In the genomic region with DNA sequence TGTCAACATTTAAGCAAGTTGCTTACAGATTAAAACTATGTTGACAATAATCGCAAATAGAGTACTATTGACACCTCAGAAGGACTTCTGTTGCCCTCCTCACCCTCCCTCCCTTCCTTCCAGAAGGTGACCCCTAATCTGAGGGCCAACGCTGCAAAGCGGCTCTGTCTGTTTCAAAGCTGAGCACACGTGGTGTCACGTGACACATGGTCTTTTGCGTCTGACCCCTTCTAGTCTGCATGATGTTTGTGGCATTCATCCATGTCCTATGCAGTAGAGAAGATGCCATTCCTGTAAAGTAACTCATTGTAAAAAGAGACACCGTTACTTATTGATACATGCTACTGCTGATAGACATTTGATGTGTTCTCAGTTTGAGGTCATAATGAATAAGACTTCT, we compare ENCODE assay signal across 23 cellular contexts.
DNase-seq lines count a peak whose midpoint lies in the region; ATAC-seq and TF ChIP-seq lines count a peak whose summit lies in the region.
"Had no signal": no experiment of that assay in that cellular context is flagged by ENCODE, and none has a peak within 500 bp of the region (broad histone marks: within the 10 kb centered on the region; RNA-seq: fewer than 3 reads in every experiment).

No MANE protein-coding gene starts in this region.

- H2BK5ac ChIP-seq in IMR-90 (ENCODE audit: low read depth, low read length, poor library complexity, severe bottlenecking): peak overlapping the region; percentile 98

- ATAC-seq in IMR-90 (ENCODE audit: low read depth) (no peak), thoracic aorta (ENCODE audit: insufficient number of reproducible peaks, low FRiP score, low read depth) (no peak), GM21723 (IDR thresholded peaks at IDR 0.05; ENCODE audit: unreplicated experiment) (no peak), HG03469 (IDR thresholded peaks at IDR 0.05; ENCODE audit: unreplicated experiment) (no peak)
- ATAC-seq: activated naive CD8-positive, alpha-beta T cell treated with anti-CD3 and anti-CD28 coated beads, Interleukin-2, amount 50 U/mL, for 24 hours had no signal

- peak overlapping the region; percentile 58 to 81; a peak in 3 of 4 replicates for H4K8ac ChIP-seq in IMR-90 (ENCODE audit: low read depth in 2 of 2, low read length in 2 of 2)

- in situ Hi-C loops in IMR-90 (cut with MboI; ENCODE audit: low sequenced_read_pairs): no loop called here

- H3K4ac ChIP-seq in IMR-90 (ENCODE audit: low read depth, low read length): peak overlapping the region; percentile 96

- no peaks in the 10 kb centered on the region for H3K9me3 Mint-ChIP-seq in activated CD4-positive, alpha-beta T cell treated with anti-CD3 and anti-CD28 coated beads, Interleukin-2, amount 10 ng/mL, durations not matched to agents 24 days and 14 days
- H3K9me3 Mint-ChIP-seq: activated naive CD8-positive, alpha-beta T cell treated with anti-CD3 and anti-CD28 coated beads, Interleukin-2, amount 50 U/mL, for 24 hours; activated T-helper 2 cell treated with anti-CD3 and anti-CD28 coated beads, Interferon-gamma antibody, Interleukin-2, Interleukin-4, amounts not matched to agents 10 μg/mL and 5 μg/mL and 100 μg/mL, durations not matched to agents 14 hours and 24 hours and 36 hours had no signal

- TF ChIP-seq RAD21 in IMR-90 (IDR thresholded peaks at IDR 0.05; ENCODE audit: low read length): no peak

- peak overlapping the region; percentile 89 for H3K14ac ChIP-seq in IMR-90 (replicated peaks; ENCODE audit: low read depth, low read length)

- H3K9ac ChIP-seq in IMR-90 (ENCODE audit: low read depth, low read length): no peak overlapping the region

- H4K5ac ChIP-seq in IMR-90 (ENCODE audit: low read depth, low read length): peak overlapping the region; percentile 87

- H2BK15ac ChIP-seq in IMR-90 (ENCODE audit: low read depth, low read length): peak overlapping the region; percentile 81; the same call in 2 of the 3 replicates

- no peak for DNase-seq in IMR-90
- DNase-seq in breast epithelium (ENCODE audit: low spot score in 2 of 2): no peak
- DNase-seq in myocyte (ENCODE audit: low read depth): peak; percentile 33
- no peak for DNase-seq in thoracic aorta (ENCODE audit: low spot score)
- no peak for DNase-seq in activated CD4-positive, alpha-beta T cell treated with anti-CD3 and anti-CD28 coated beads, Interleukin-2, amount 10 ng/mL, durations not matched to agents 24 days and 14 days
- DNase-seq: activated naive CD8-positive, alpha-beta T cell treated with anti-CD3 and anti-CD28 coated beads, Interleukin-2, amount 50 U/mL, for 24 hours; AML-193; central memory CD4-positive, alpha-beta T cell; COR-L47; effector memory CD4-positive, alpha-beta T cell; EL; heart right ventricle; NCI-H1105; NCI-H524; SIG-M5; stimulated activated naive CD4-positive, alpha-beta T cell; T-helper 2 cell; WERI-Rb-1 had no signal

- no peaks in the 10 kb centered on the region for H3K4me1 Mint-ChIP-seq in activated CD4-positive, alpha-beta T cell treated with anti-CD3 and anti-CD28 coated beads, Interleukin-2, amount 10 ng/mL, durations not matched to agents 24 days and 14 days
- H3K4me1 Mint-ChIP-seq: activated naive CD8-positive, alpha-beta T cell treated with anti-CD3 and anti-CD28 coated beads, Interleukin-2, amount 50 U/mL, for 24 hours had no signal

- H3K36me3 ChIP-seq in IMR-90 (ENCODE audit: control insufficient read depth, insufficient read depth, low read length): no peaks in the 10 kb centered on the region
- no peaks in the 10 kb centered on the region for H3K36me3 ChIP-seq in breast epithelium
- no peaks in the 10 kb centered on the region for H3K36me3 ChIP-seq in thoracic aorta
- H3K36me3 ChIP-seq: heart right ventricle, prostate gland, WERI-Rb-1 had no signal

- H3K4me3 ChIP-seq in IMR-90 (ENCODE audit: insufficient read depth, low read depth, low read length) (no peak overlapping the region), breast epithelium (no peak overlapping the region), thoracic aorta (no peak overlapping the region)
- H3K4me3 ChIP-seq: heart right ventricle, prostate gland had no signal

- H3K79me1 ChIP-seq in IMR-90 (ENCODE audit: low read depth in 1 of 2, low read length in 2 of 2): no peaks in the 10 kb centered on the region

- H2AFZ ChIP-seq in IMR-90 (replicated peaks; ENCODE audit: low read length, poor library complexity): no peak overlapping the region

- peak overlapping the region; percentile 74 for H3K23ac ChIP-seq in IMR-90 (ENCODE audit: low read depth, low read length)

- no peaks in the 10 kb centered on the region for H3K9me3 ChIP-seq in IMR-90 (ENCODE audit: control insufficient read depth, insufficient read depth, low read length)
- H3K9me3 ChIP-seq in breast epithelium: no peaks in the 10 kb centered on the region
- H3K9me3 ChIP-seq in thoracic aorta: no peaks in the 10 kb centered on the region
- H3K9me3 ChIP-seq: prostate gland had no signal

- peaks cover 16% of the 10 kb centered on the region for H3K9me1 ChIP-seq in IMR-90 (ENCODE audit: insufficient read depth, low read length)

- peak overlapping the region; percentile 96 for H4K91ac ChIP-seq in IMR-90 (ENCODE audit: insufficient read depth, low read depth, low read length)

- TF ChIP-seq POLR2A in IMR-90 (IDR thresholded peaks at IDR 0.05; ENCODE audit: low read depth, low read length): no peak
- no peak for TF ChIP-seq POLR2A in breast epithelium (IDR thresholded peaks at IDR 0.05)

- H2AK9ac ChIP-seq in IMR-90 (replicated peaks; ENCODE audit: low read depth, low read length, poor library complexity): peak overlapping the region; percentile 26

- H3K27me3 ChIP-seq in IMR-90 (ENCODE audit: control insufficient read depth, insufficient read depth, low read length) (no peaks in the 10 kb centered on the region), breast epithelium (no peaks in the 10 kb centered on the region), thoracic aorta (replicated peaks; ENCODE audit: insufficient read depth) (no peaks in the 10 kb centered on the region)

- intact Hi-C loops in IMR-90 (cut with micrococcal nuclease): loop anchor here (5.0 to 10.0 kb wide), 3 partner anchors 114 to 453 kb away; no protein-coding TSS in a partner anchor
- intact Hi-C loops in breast epithelium (cut with DNase I; ENCODE audit: low total_unique reads): no loop called here
- intact Hi-C loops in activated CD4-positive, alpha-beta T cell treated with anti-CD3 and anti-CD28 coated beads, Interleukin-2, amount 10 ng/mL, durations not matched to agents 24 days and 14 days (cut with micrococcal nuclease): no loop called here

- POLR2A ChIA-PET in IMR-90 (lab: Charles Lee; ENCODE audit: unreplicated experiment): no interaction called here

- H3K27ac ChIP-seq in IMR-90 (ENCODE audit: insufficient read depth, low read length) (peak overlapping the region; percentile 99), breast epithelium (peak overlapping the region; percentile 70 to 75), thoracic aorta (peak overlapping the region; percentile 68 to 86)
- H3K27ac ChIP-seq: WERI-Rb-1 had no signal

- peak overlapping the region; percentile 92 for H2BK20ac ChIP-seq in IMR-90 (ENCODE audit: low read depth, low read length)

- no CpG with 5 or more reads among the region's 7 CpGs for WGBS in IMR-90 (ENCODE audit: extremely low coverage in 2 of 2, insufficient read length in 1 of 2), 2 experiments

- H3K4me1 ChIP-seq in IMR-90 (ENCODE audit: control insufficient read depth, insufficient read depth, low read length) (peaks cover 31% of the 10 kb centered on the region), breast epithelium (no peaks in the 10 kb centered on the region), thoracic aorta (ENCODE audit: control insufficient read depth in 1 of 2, low read depth in 2 of 2) (peaks cover 9 to 64% of the 10 kb centered on the region in 2 donors)
- H3K4me1 ChIP-seq: prostate gland had no signal

- BruUV-seq in IMR-90 (replicated peaks; lab: Mats Ljungman, UMichigan): no TSS peak

- H2AK5ac ChIP-seq in IMR-90 (ENCODE audit: low read depth, low read length): peak overlapping the region; percentile 99

- H3K56ac ChIP-seq in IMR-90 (ENCODE audit: extremely low read depth, insufficient read depth, low read length): peak overlapping the region; percentile 51; the same call in 1 of the 2 replicates

- peak overlapping the region; percentile 97 for H3K18ac ChIP-seq in IMR-90 (ENCODE audit: low read depth, low read length)

- peak overlapping the region; percentile 40; the same call in 1 of the 2 replicates for H3K4me2 ChIP-seq in IMR-90 (ENCODE audit: low read depth, low read length)

- dilution Hi-C loops in IMR-90 (cut with HindIII; ENCODE audit: low sequenced_read_pairs, unreplicated experiment): no loop called here

- CTCF ChIA-PET in IMR-90 (lab: Yijun Ruan, JAX): interaction anchor here (1.1 kb wide), 1 partner anchor 255 kb away, joined by 3 read pairs; no protein-coding TSS in a partner anchor

- H3K27me3 Mint-ChIP-seq in activated CD4-positive, alpha-beta T cell treated with anti-CD3 and anti-CD28 coated beads, Interleukin-2, amount 10 ng/mL, durations not matched to agents 24 days and 14 days: no peaks in the 10 kb centered on the region
- H3K27me3 Mint-ChIP-seq: activated naive CD8-positive, alpha-beta T cell treated with anti-CD3 and anti-CD28 coated beads, Interleukin-2, amount 50 U/mL, for 24 hours had no signal

- no peaks in the 10 kb centered on the region for H4K20me1 ChIP-seq in IMR-90 (ENCODE audit: insufficient read depth, low read length)

- H3K27ac Mint-ChIP-seq in activated CD4-positive, alpha-beta T cell treated with anti-CD3 and anti-CD28 coated beads, Interleukin-2, amount 10 ng/mL, durations not matched to agents 24 days and 14 days: no peak overlapping the region
- H3K27ac Mint-ChIP-seq: activated naive CD8-positive, alpha-beta T cell treated with anti-CD3 and anti-CD28 coated beads, Interleukin-2, amount 50 U/mL, for 24 hours; activated T-helper 2 cell treated with anti-CD3 and anti-CD28 coated beads, Interferon-gamma antibody, Interleukin-2, Interleukin-4, amounts not matched to agents 10 μg/mL and 5 μg/mL and 100 μg/mL, durations not matched to agents 14 hours and 24 hours and 36 hours had no signal

- H2BK120ac ChIP-seq in IMR-90 (ENCODE audit: low read depth, low read length): peak overlapping the region; percentile 96

- no peaks in the 10 kb centered on the region for H3K36me3 Mint-ChIP-seq in activated CD4-positive, alpha-beta T cell treated with anti-CD3 and anti-CD28 coated beads, Interleukin-2, amount 10 ng/mL, durations not matched to agents 24 days and 14 days (ENCODE audit: low read depth)

- H3K4me3 Mint-ChIP-seq in activated CD4-positive, alpha-beta T cell treated with anti-CD3 and anti-CD28 coated beads, Interleukin-2, amount 10 ng/mL, durations not matched to agents 24 days and 14 days: no peak overlapping the region
- H3K4me3 Mint-ChIP-seq: activated naive CD8-positive, alpha-beta T cell treated with anti-CD3 and anti-CD28 coated beads, Interleukin-2, amount 50 U/mL, for 24 hours; nephron had no signal

- TF ChIP-seq CTCF in IMR-90 (conservative IDR thresholded peaks at IDR 0.05; ENCODE audit: low read depth, low read length) (no peak), breast epithelium (IDR thresholded peaks at IDR 0.05) (no peak), thoracic aorta (IDR thresholded peaks at IDR 0.05) (no peak)

TF ChIP-seq in IMR-90, 13 proteins besides CTCF, POLR2A, EP300 and RAD21 (continues in another document):
- no peak for TF ChIP-seq MAFK (IDR thresholded peaks at IDR 0.05; ENCODE audit: low read depth, low read length)
- TF ChIP-seq NFE2L2 (IDR thresholded peaks at IDR 0.05; ENCODE audit: low read depth, low read length): no peak
- TF ChIP-seq SMC3 (IDR thresholded peaks at IDR 0.05; ENCODE audit: low read depth, low read length): no peak
